In the genomic region with DNA sequence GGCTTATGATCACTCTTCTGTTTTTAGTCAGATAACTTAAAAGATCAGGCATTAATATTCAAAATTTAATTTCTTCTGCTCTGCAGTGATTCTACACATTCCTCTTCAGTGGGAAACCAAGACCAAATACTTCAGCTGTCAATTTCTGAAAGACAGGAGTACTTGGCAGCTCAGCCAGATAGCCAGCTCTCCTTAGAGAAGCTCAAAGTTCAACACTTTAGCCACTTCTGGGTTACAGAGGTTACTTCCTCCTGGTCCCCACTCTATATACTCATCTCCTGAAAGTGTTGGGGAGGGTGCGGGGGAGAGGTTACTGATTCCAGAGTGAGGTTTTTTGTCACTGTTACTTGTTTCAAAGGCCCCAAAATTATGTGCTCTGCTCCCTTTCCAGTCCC, we compare ENCODE assay signal across 8 cellular contexts. TPM values are rescaled to one million over a fixed set of nuclear protein-coding genes. Genes with fewer than 3 reads are reported as not detected.
A peak's percentile ranks its signal among the peaks of the same experiment; 100 is the strongest.
DNase-seq lines count a peak whose midpoint lies in the region; ATAC-seq lines count a peak whose summit lies in the region.

No MANE protein-coding gene starts in this region.

- peak; percentile 71 for DNase-seq in activated naive CD4-positive, alpha-beta T cell treated with Interleukin-2 at 50 U/mL for 16 hours
- no peak for DNase-seq in activated naive CD4-positive, alpha-beta T cell (lab: John Stamatoyannopoulos, UW)
- peak; percentile 85 for DNase-seq in activated CD4-positive, alpha-beta T cell treated with anti-CD3 and anti-CD28 coated beads, Interleukin-2, amount 10 ng/mL, durations not matched to agents 24 days and 14 days
- DNase-seq in superior temporal gyrus (ENCODE audit: extremely low spot score) (no peak), NCI-H748 treated with DMSO at 0.1 percent for 48 hours (lab: John Stamatoyannopoulos, UW) (no peak), hypothalamus (lab: John Stamatoyannopoulos, UW) (no peak)

- H3K4me3 ChIP-seq in skin epidermis, result peak overlapping the region; percentile 17 to 36 (median 34)

- ATAC-seq in HG03108 (IDR thresholded peaks at IDR 0.05; ENCODE audit: unreplicated experiment), result peak; percentile 27

- H3K4me3 Mint-ChIP-seq in activated CD4-positive, alpha-beta T cell treated with anti-CD3 and anti-CD28 coated beads, Interleukin-2, amount 10 ng/mL, durations not matched to agents 24 days and 14 days, result peak overlapping the region; percentile 92

- no peaks in the 10 kb centered on the region for H3K9me3 Mint-ChIP-seq in activated CD4-positive, alpha-beta T cell treated with anti-CD3 and anti-CD28 coated beads, Interleukin-2, amount 10 ng/mL, durations not matched to agents 24 days and 14 days

- intact Hi-C loops in activated CD4-positive, alpha-beta T cell treated with anti-CD3 and anti-CD28 coated beads, Interleukin-2, amount 10 ng/mL, durations not matched to agents 24 days and 14 days (cut with micrococcal nuclease), result loop anchor here (1.0 to 5.0 kb wide), 3 partner anchors 26 to 1097 kb away; no protein-coding TSS in a partner anchor

- H3K27me3 Mint-ChIP-seq in activated CD4-positive, alpha-beta T cell treated with anti-CD3 and anti-CD28 coated beads, Interleukin-2, amount 10 ng/mL, durations not matched to agents 24 days and 14 days, result no peaks in the 10 kb centered on the region

- H3K27ac Mint-ChIP-seq in activated CD4-positive, alpha-beta T cell treated with anti-CD3 and anti-CD28 coated beads, Interleukin-2, amount 10 ng/mL, durations not matched to agents 24 days and 14 days, result peak overlapping the region; percentile 97

- peaks cover 36% of the 10 kb centered on the region for H3K4me1 Mint-ChIP-seq in activated CD4-positive, alpha-beta T cell treated with anti-CD3 and anti-CD28 coated beads, Interleukin-2, amount 10 ng/mL, durations not matched to agents 24 days and 14 days

- H3K27ac ChIP-seq in skin epidermis, result peak overlapping the region in 15 of 21 experiments; percentile 17 to 90 (median 64)

- peaks cover 82% of the 10 kb centered on the region for H3K36me3 Mint-ChIP-seq in activated CD4-positive, alpha-beta T cell treated with anti-CD3 and anti-CD28 coated beads, Interleukin-2, amount 10 ng/mL, durations not matched to agents 24 days and 14 days (ENCODE audit: low read depth)

RNA-seq across cellular contexts. Expression of a gene that starts 4.1 kb away (rescaled TPM):
- total RNA-seq in activated CD4-positive, alpha-beta T cell treated with anti-CD3 and anti-CD28 coated beads, Interleukin-2, amount 10 ng/mL, durations not matched to agents 24 days and 14 days, result 320 and 321 TPM in 2 replicates

Comparison
In these comparisons a context has a peak if more than half of its experiments do, and no peak if none do; other contexts are left out.
1. DNase-seq: peak in activated naive CD4-positive, alpha-beta T cell treated with Interleukin-2 at 50 U/mL for 16 hours (single experiment) and activated CD4-positive, alpha-beta T cell treated with anti-CD3 and anti-CD28 coated beads, Interleukin-2, amount 10 ng/mL, durations not matched to agents 24 days and 14 days (single experiment); none in activated naive CD4-positive, alpha-beta T cell (0 of 4), superior temporal gyrus (single experiment), NCI-H748 treated with DMSO at 0.1 percent for 48 hours (single experiment) and hypothalamus (0 of 51).